16 cellular contexts compared by ENCODE assay signal in the genomic region with DNA sequence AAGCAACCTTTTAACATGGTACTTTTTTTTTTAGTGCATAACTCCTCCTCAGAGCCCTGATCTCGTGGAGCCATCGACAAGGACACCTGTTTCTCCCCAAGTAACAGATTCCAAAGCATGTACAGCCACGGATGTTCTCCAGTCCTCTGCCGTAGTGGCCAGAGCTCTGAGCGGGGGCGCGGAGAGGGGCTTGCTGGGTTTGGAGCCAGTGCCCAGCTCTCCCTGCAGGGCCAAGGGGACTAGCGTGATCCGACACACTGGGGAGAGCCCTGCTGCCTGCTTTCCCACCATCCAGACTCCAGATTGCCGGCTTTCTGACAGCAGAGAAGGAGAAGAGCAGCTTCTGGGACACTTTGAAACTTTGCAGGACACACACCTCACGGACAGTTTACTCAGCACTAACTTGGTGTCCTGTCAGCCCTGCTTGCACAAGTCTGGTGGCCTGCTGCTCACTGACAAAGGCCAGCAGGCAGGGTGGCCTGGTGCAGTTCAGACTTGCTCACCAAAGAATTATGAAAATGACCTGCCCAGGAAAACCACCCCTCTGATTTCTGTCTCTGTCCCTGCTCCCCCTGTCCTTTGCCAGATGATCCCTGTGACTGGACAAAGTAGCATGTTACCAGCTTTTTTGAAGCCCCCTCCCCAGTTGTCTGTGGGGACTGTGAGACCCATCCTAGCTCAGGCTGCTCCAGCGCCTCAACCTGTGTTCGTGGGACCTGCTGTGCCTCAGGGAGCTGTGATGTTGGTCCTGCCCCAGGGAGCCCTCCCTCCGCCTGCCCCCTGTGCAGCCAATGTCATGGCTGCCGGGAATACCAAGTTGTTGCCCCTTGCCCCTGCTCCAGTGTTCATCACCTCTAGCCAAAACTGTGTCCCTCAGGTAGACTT. TPM values are rescaled to one million over a fixed set of nuclear protein-coding genes. Genes with fewer than 3 reads are reported as not detected.
DNase-seq lines count a peak whose midpoint lies in the region; ATAC-seq and TF ChIP-seq lines count a peak whose summit lies in the region.
"Had no signal": no experiment of that assay in that cellular context is flagged by ENCODE, and none has a peak within 500 bp of the region (broad histone marks: within the 10 kb centered on the region; RNA-seq: fewer than 3 reads in every experiment).

No MANE protein-coding gene starts in this region.

- TF ChIP-seq EP300 in stomach (IDR thresholded peaks at IDR 0.05) (no peak), tibial nerve (IDR thresholded peaks at IDR 0.05) (no peak)

- H3K27ac ChIP-seq in muscle layer of colon (ENCODE audit: low read depth, low read length) (peak overlapping the region; percentile 7), stomach (peak overlapping the region in 3 of 5 donors; percentile 3 to 99 (median 26)), tibial nerve (peak overlapping the region in 2 of 4 donors; percentile 99)
- H3K27ac ChIP-seq: suprapubic skin had no signal

- H3K4me3 ChIP-seq in muscle layer of colon (ENCODE audit: low read depth in 1 of 2, low read length in 2 of 2) (no peak overlapping the region), stomach (peak overlapping the region in 1 of 4 donors; percentile 32), tibial nerve (no peak overlapping the region)
- H3K4me3 ChIP-seq: esophagus squamous epithelium, suprapubic skin had no signal

- intact Hi-C loops in stomach (cut with DNase I; ENCODE audit: low total_unique reads), result loop anchor here (5.0 kb wide), 1 partner anchor 61 kb away; no protein-coding TSS in a partner anchor

- H3K4me1 Mint-ChIP-seq in chondrocyte (ENCODE audit: low read depth), result peaks cover 16% of the 10 kb centered on the region
- H3K4me1 Mint-ChIP-seq in activated CD4-positive, alpha-beta memory T cell treated with anti-CD3 and anti-CD28 coated beads, Interleukin-2, amount 10 ng/mL, durations not matched to agents 7 days and 5 days, result peaks cover 30% of the 10 kb centered on the region

- peaks cover 14% of the 10 kb centered on the region for H3K36me3 Mint-ChIP-seq in chondrocyte (ENCODE audit: low read depth)
- H3K36me3 Mint-ChIP-seq in activated CD4-positive, alpha-beta memory T cell treated with anti-CD3 and anti-CD28 coated beads, Interleukin-2, amount 10 ng/mL, durations not matched to agents 7 days and 5 days (ENCODE audit: low read depth), result peaks cover 48% of the 10 kb centered on the region

- H3K9me3 Mint-ChIP-seq in chondrocyte (ENCODE audit: low read depth), result no peaks in the 10 kb centered on the region
- H3K9me3 Mint-ChIP-seq in activated CD4-positive, alpha-beta memory T cell treated with anti-CD3 and anti-CD28 coated beads, Interleukin-2, amount 10 ng/mL, durations not matched to agents 7 days and 5 days, result no peaks in the 10 kb centered on the region
- H3K9me3 Mint-ChIP-seq: activated naive CD4-positive, alpha-beta T cell treated with anti-CD3 and anti-CD28 coated beads for 36 hours; activated T-cell treated with anti-CD3 and anti-CD28 coated beads, Interleukin-2, amount 50 U/mL, for 72 hours; CD4-positive, alpha-beta T cell; T-helper 1 cell treated with Interleukin-12 subunit alpha and Interleukin-12 subunit beta and Interleukin-4 antibody, amounts not matched to agents 30 μg/mL and 1 μg/mL, for 36 hours had no signal

- peak overlapping the region; percentile 33 for H3K9ac ChIP-seq in muscle layer of colon (ENCODE audit: low read length)

- TF ChIP-seq CTCF in chondrocyte (IDR thresholded peaks at IDR 0.05) (no peak), stomach (IDR thresholded peaks at IDR 0.05) (no peak), tibial nerve (IDR thresholded peaks at IDR 0.05) (no peak)

- no peak overlapping the region for H3K27ac Mint-ChIP-seq in chondrocyte (ENCODE audit: unreplicated experiment)
- no peak overlapping the region for H3K27ac Mint-ChIP-seq in activated CD4-positive, alpha-beta memory T cell treated with anti-CD3 and anti-CD28 coated beads, Interleukin-2, amount 10 ng/mL, durations not matched to agents 7 days and 5 days
- H3K27ac Mint-ChIP-seq: activated naive CD4-positive, alpha-beta T cell treated with anti-CD3 and anti-CD28 coated beads for 36 hours; activated T-cell treated with anti-CD3 and anti-CD28 coated beads, Interleukin-2, amount 50 U/mL, for 72 hours; T-helper 1 cell treated with Interleukin-12 subunit alpha and Interleukin-12 subunit beta and Interleukin-4 antibody, amounts not matched to agents 30 μg/mL and 1 μg/mL, for 36 hours had no signal

- TF ChIP-seq POLR2A in stomach (IDR thresholded peaks at IDR 0.05), result no peak
- TF ChIP-seq POLR2A in tibial nerve (IDR thresholded peaks at IDR 0.05), result no peak

- DNase-seq in D341Med (ENCODE audit: low spot score), result peak; percentile 14
- DNase-seq in chondrocyte (ENCODE audit: low spot score), result peak; percentile 59
- no peak for DNase-seq in stomach
- DNase-seq in tibial nerve (ENCODE audit: low spot score in 2 of 2), result no peak
- no peak for DNase-seq in activated CD4-positive, alpha-beta memory T cell treated with anti-CD3 and anti-CD28 coated beads, Interleukin-2, amount 10 ng/mL, durations not matched to agents 7 days and 5 days
- DNase-seq: activated CD4-positive, alpha-beta T cell treated with anti-CD3 and anti-CD28 coated beads for 48 hours; activated T-cell treated with anti-CD3 and anti-CD28 coated beads, Interleukin-2, amount 50 U/mL, for 72 hours; esophagus squamous epithelium; left ventricle myocardium superior had no signal

- no peaks in the 10 kb centered on the region for H3K27me3 Mint-ChIP-seq in chondrocyte (ENCODE audit: low read depth)
- H3K27me3 Mint-ChIP-seq in activated CD4-positive, alpha-beta memory T cell treated with anti-CD3 and anti-CD28 coated beads, Interleukin-2, amount 10 ng/mL, durations not matched to agents 7 days and 5 days, result peaks cover under 1% of the 10 kb centered on the region
- H3K27me3 Mint-ChIP-seq: CD4-positive, alpha-beta T cell had no signal

- CTCF ChIA-PET in activated CD4-positive, alpha-beta memory T cell treated with anti-CD3 and anti-CD28 coated beads, Interleukin-2, amount 10 ng/mL, durations not matched to agents 7 days and 5 days (lab: Charles Lee), result interaction anchor here (0.6 to 10.7 kb wide), 18 partner anchors 9 to 1272 kb away, joined by 3 to 157 read pairs (median 6); a partner anchor contains a TSS

- H3K36me3 ChIP-seq in muscle layer of colon (ENCODE audit: insufficient read depth, low read length) (peaks cover 44% of the 10 kb centered on the region), stomach (peaks cover 34 to 67% (median 64%) of the 10 kb centered on the region in 4 donors), tibial nerve (peaks cover 0 to 62% (median 0%) of the 10 kb centered on the region in 3 donors)

- H3K4me1 ChIP-seq in muscle layer of colon (ENCODE audit: insufficient read depth, low read length) (peaks cover 50% of the 10 kb centered on the region), stomach (peaks cover 47 to 72% (median 64%) of the 10 kb centered on the region in 4 donors), tibial nerve (peaks cover 0 to 66% (median 19%) of the 10 kb centered on the region in 4 donors)

- H3K9me3 ChIP-seq in muscle layer of colon (ENCODE audit: low read length) (no peaks in the 10 kb centered on the region), stomach (no peaks in the 10 kb centered on the region), tibial nerve (no peaks in the 10 kb centered on the region)
- H3K9me3 ChIP-seq: esophagus squamous epithelium, suprapubic skin had no signal

- H3K27me3 ChIP-seq in muscle layer of colon (ENCODE audit: control insufficient read depth in 1 of 2, insufficient read depth in 2 of 2, low read length in 2 of 2) (no peaks in the 10 kb centered on the region), stomach (no peaks in the 10 kb centered on the region), tibial nerve (no peaks in the 10 kb centered on the region)
- H3K27me3 ChIP-seq: esophagus squamous epithelium, suprapubic skin had no signal

- ATAC-seq in HG03280 (IDR thresholded peaks at IDR 0.05; ENCODE audit: unreplicated experiment), result no peak
- ATAC-seq in HG03442 (IDR thresholded peaks at IDR 0.05; ENCODE audit: unreplicated experiment), result no peak
- ATAC-seq: activated T-cell treated with anti-CD3 and anti-CD28 coated beads, Interleukin-2, amount 50 U/mL, for 72 hours; left ventricle myocardium superior had no signal

- 80 to 90% (median 89%) methylated on average over 13 to 15 of the region's 15 CpGs for WGBS in stomach, 5 donors
- WGBS in tibial nerve, 2 donors, result 77 to 85% methylated on average over 14 to 15 of the region's 15 CpGs

- H3K4me3 Mint-ChIP-seq in chondrocyte (ENCODE audit: unreplicated experiment), result no peak overlapping the region
- H3K4me3 Mint-ChIP-seq in activated CD4-positive, alpha-beta memory T cell treated with anti-CD3 and anti-CD28 coated beads, Interleukin-2, amount 10 ng/mL, durations not matched to agents 7 days and 5 days, result no peak overlapping the region
- H3K4me3 Mint-ChIP-seq: activated naive CD4-positive, alpha-beta T cell treated with anti-CD3 and anti-CD28 coated beads for 36 hours; activated T-cell treated with anti-CD3 and anti-CD28 coated beads, Interleukin-2, amount 50 U/mL, for 72 hours; T-helper 1 cell treated with Interleukin-12 subunit alpha and Interleukin-12 subunit beta and Interleukin-4 antibody, amounts not matched to agents 30 μg/mL and 1 μg/mL, for 36 hours had no signal

- POLR2A ChIA-PET in activated CD4-positive, alpha-beta memory T cell treated with anti-CD3 and anti-CD28 coated beads, Interleukin-2, amount 10 ng/mL, durations not matched to agents 7 days and 5 days (lab: Charles Lee), result interaction anchor here (0.8 to 3.1 kb wide), 6 partner anchors 12 to 248 kb away, joined by 3 to 14 read pairs (median 4); a partner anchor contains a TSS

RNA-seq across cellular contexts. Expression of a gene that starts 4.5 kb away (rescaled TPM):
- total RNA-seq in chondrocyte (10.7 to 16.2 TPM (median 15.2 TPM) in 3 replicates), stomach (10 to 100 TPM in 3 of 5 donors, 1 to 10 TPM in 2; 4.1 to 21.6 (median 17.1) TPM), tibial nerve (10 to 100 TPM; 17.1 to 23.7 (median 20.9) TPM)
- polyA plus RNA-seq in stomach, result 10 to 100 TPM in 1 of 3 donors, 1 to 10 TPM in 2; 4.2 to 19.6 (median 7.0) TPM
- 10 to 100 TPM; 14.4 to 16.0 TPM for total RNA-seq in activated CD4-positive, alpha-beta memory T cell treated with anti-CD3 and anti-CD28 coated beads, Interleukin-2, amount 10 ng/mL, durations not matched to agents 7 days and 5 days

RNA-seq across cellular contexts. Expression of a gene that starts 32.4 kb away (rescaled TPM):
- total RNA-seq in chondrocyte, result 4.9 to 7.0 TPM (median 5.4 TPM) in 3 replicates
- 10 to 100 TPM in 2 of 5 donors, 1 to 10 TPM in 2, not detected in 1; 3.5 to 33.8 (median 9.1) TPM for total RNA-seq in stomach
- polyA plus RNA-seq in stomach, result 1 to 10 TPM; 1.1 to 5.8 (median 2.4) TPM
- 10 to 100 TPM in 3 of 4 donors, 1 to 10 TPM in 1; 2.7 to 17.5 (median 10.9) TPM for total RNA-seq in tibial nerve
- under 1 TPM; 0.40 to 0.71 TPM for total RNA-seq in activated CD4-positive, alpha-beta memory T cell treated with anti-CD3 and anti-CD28 coated beads, Interleukin-2, amount 10 ng/mL, durations not matched to agents 7 days and 5 days
- total RNA-seq: activated naive CD4-positive, alpha-beta T cell treated with anti-CD3 and anti-CD28 coated beads for 36 hours; CD4-positive, alpha-beta T cell had no signal

Comparison
In these comparisons a context has a peak if more than half of its experiments do, and no peak if none do; other contexts are left out.
1. DNase-seq: peak in D341Med (single experiment) and chondrocyte (single experiment); none in stomach (single experiment), tibial nerve (0 of 2) and activated CD4-positive, alpha-beta memory T cell treated with anti-CD3 and anti-CD28 coated beads, Interleukin-2, amount 10 ng/mL, durations not matched to agents 7 days and 5 days (single experiment).